ENCODE assay signal across 1 cellular context in the genomic region with DNA sequence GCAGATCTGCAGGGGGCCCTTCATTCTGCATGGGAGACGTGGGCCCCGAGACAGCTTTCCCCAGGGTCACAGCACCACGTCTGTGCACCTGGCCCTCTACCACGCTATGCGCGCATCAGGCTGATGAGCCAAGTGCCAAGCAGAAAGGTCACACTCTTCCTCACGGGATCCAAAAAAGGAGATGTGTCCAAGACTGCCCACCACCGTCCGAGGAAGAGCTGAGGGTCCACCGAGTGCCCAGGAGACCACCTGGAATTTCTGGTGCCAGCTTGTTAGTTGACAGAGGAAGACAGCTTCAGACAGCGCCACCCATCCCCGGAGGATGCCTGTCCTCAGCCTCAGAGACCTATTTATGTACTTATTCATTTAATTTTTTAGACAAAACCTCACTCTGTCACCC.
TF ChIP-seq lines count a peak whose summit lies in the region.

No MANE protein-coding gene starts in this region.

TF ChIP-seq in WTC11, 78 proteins besides CTCF, POLR2A, EP300 and RAD21 (continued from another document):
- TF ChIP-seq, protein P1, sequence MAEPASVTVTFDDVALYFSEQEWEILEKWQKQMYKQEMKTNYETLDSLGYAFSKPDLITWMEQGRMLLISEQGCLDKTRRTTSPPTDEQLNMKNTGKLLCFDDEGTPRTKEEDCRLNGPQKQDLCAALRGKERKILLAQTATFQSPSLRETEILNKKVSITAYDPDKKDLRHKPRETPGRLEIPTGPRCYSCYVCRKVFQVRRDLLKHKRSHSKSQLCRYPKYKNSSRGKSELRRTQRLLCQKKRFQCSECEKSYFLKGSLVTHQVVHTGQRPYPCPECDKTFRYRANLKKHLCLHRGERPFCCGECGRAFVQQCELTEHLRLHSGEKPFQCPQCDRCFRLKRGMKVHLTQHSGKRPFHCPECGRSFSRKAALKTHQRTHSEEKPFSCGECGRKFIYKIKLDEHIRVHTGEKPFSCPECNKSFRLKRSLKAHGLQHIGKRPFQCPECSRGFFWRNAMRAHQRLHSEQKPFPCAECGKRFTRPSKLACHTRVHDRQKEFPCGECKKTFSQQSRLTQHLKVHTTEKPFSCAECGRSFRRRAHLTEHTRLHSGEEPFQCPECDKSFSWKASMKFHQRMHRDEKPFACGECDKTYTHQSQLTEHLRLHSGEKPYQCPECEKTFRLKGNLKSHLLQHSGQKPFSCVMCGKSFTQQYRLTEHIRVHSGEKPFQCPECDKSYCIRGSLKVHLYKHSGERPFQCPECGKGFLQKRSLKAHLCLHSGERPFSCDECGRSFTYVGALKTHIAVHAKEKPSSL (CRISPR knock-in tag; conservative IDR thresholded peaks at IDR 0.05), result no peak
- TF ChIP-seq RORB (CRISPR knock-in tag; IDR thresholded peaks at IDR 0.05), result no peak
- no peak for TF ChIP-seq TEAD4 (CRISPR knock-in tag; IDR thresholded peaks at IDR 0.05)
- no peak for TF ChIP-seq SMAD3 (CRISPR knock-in tag; IDR thresholded peaks at IDR 0.05; ENCODE audit: borderline replicate concordance)
- no peak for TF ChIP-seq CDX4 (CRISPR knock-in tag; IDR thresholded peaks at IDR 0.05; ENCODE audit: borderline replicate concordance)
- no peak for TF ChIP-seq IRF2 (CRISPR knock-in tag; IDR thresholded peaks at IDR 0.05; ENCODE audit: borderline replicate concordance, low read depth)
- TF ChIP-seq ZSCAN18 (CRISPR knock-in tag; IDR thresholded peaks at IDR 0.05), result no peak
- no peak for TF ChIP-seq ZBTB43 (CRISPR knock-in tag; IDR thresholded peaks at IDR 0.05)
- TF ChIP-seq SOX15 (CRISPR knock-in tag; IDR thresholded peaks at IDR 0.05), result no peak
- no peak for TF ChIP-seq ZNF121 (CRISPR knock-in tag; IDR thresholded peaks at IDR 0.05)
- no peak for TF ChIP-seq ELF4 (CRISPR knock-in tag; IDR thresholded peaks at IDR 0.05; ENCODE audit: low read depth)
- no peak for TF ChIP-seq ETV6 (CRISPR knock-in tag; IDR thresholded peaks at IDR 0.05)
- TF ChIP-seq GABPB1 (CRISPR knock-in tag; IDR thresholded peaks at IDR 0.05), result no peak
- TF ChIP-seq E2F4 (CRISPR knock-in tag; IDR thresholded peaks at IDR 0.05; ENCODE audit: borderline replicate concordance, low read depth), result no peak
- no peak for TF ChIP-seq ERG (CRISPR knock-in tag; IDR thresholded peaks at IDR 0.05)
